11 cellular contexts compared by ENCODE assay signal in genomic region chr10:84193846-84194423, GRCh38. TPM values are rescaled to one million over a fixed set of nuclear protein-coding genes. Genes with fewer than 3 reads are reported as not detected.
DNase-seq lines count a peak whose midpoint lies in the region; ATAC-seq and TF ChIP-seq lines count a peak whose summit lies in the region.
"Had no signal": no experiment of that assay in that cellular context is flagged by ENCODE, and none has a peak within 500 bp of the region (broad histone marks: within the 10 kb centered on the region; RNA-seq: fewer than 3 reads in every experiment).

No MANE protein-coding gene starts in this region.

- intact Hi-C loops in heart right ventricle (cut with DNase I), result no loop called here
- intact Hi-C loops in Right ventricle myocardium inferior (cut with DNase I), result no loop called here

- WGBS in heart right ventricle, 2 donors, result 31 to 34% methylated on average over 5 of the region's 5 CpGs

- peaks cover 4 to 28% (median 12%) of the 10 kb centered on the region in 9 donors for H3K4me1 ChIP-seq in heart right ventricle
- no peaks in the 10 kb centered on the region for H3K4me1 ChIP-seq in adipocyte (ENCODE audit: control insufficient read depth, insufficient read depth, low read length)

- H3K4me3 ChIP-seq in heart right ventricle (peak overlapping the region; percentile 32 to 61 (median 50)), adipocyte (ENCODE audit: low read length) (peak overlapping the region; percentile 68)
- H3K4me3 ChIP-seq: SK-N-MC had no signal

- H3K9me3 Mint-ChIP-seq in memory B cell, result no peaks in the 10 kb centered on the region

- H3K9me3 ChIP-seq in heart right ventricle, result no peaks in the 10 kb centered on the region
- no peaks in the 10 kb centered on the region for H3K9me3 ChIP-seq in adipocyte (ENCODE audit: control insufficient read depth, low read length)

- peaks cover 10 to 58% (median 45%) of the 10 kb centered on the region in 7 donors for H3K27me3 ChIP-seq in heart right ventricle
- H3K27me3 ChIP-seq in adipocyte (replicated peaks; ENCODE audit: control insufficient read depth, insufficient read depth, low read length), result peaks cover 75% of the 10 kb centered on the region

- DNase-seq in heart right ventricle, result no peak
- no peak for DNase-seq in Right ventricle myocardium inferior (ENCODE audit: missing footprints)
- DNase-seq in adipocyte (ENCODE audit: low read depth), result no peak
- DNase-seq in memory B cell (ENCODE audit: low spot score in 2 of 2), result no peak
- no peak for DNase-seq in NCI-H82 (lab: John Stamatoyannopoulos, UW)
- no peak for DNase-seq in A172 (ENCODE audit: low spot score)
- DNase-seq in stimulated activated CD4-positive, alpha-beta T cell treated with anti-CD3 and anti-CD28 coated beads, Interleukin-12 subunit alpha, Interleukin-12 subunit beta, amount 100 ng/mL, for 4 hours, result no peak
- DNase-seq in stimulated activated CD4-positive, alpha-beta T cell treated with anti-CD3 and anti-CD28 coated beads, Interleukin-2, amount 100 ng/mL, for 48 hours, result no peak
- DNase-seq: DND-41 had no signal

- H3K36me3 Mint-ChIP-seq in memory B cell, result no peaks in the 10 kb centered on the region

- H3K27ac Mint-ChIP-seq in memory B cell, result no peak overlapping the region

- H3K4me3 Mint-ChIP-seq in memory B cell, result peak overlapping the region; percentile 43

- H3K27me3 Mint-ChIP-seq in memory B cell, result peaks cover 17% of the 10 kb centered on the region

- H3K4me1 Mint-ChIP-seq in memory B cell, result peaks cover 3% of the 10 kb centered on the region

- no peak overlapping the region for H3K9ac ChIP-seq in adipocyte (ENCODE audit: low read length)

- TF ChIP-seq CTCF in heart right ventricle (IDR thresholded peaks at IDR 0.05), result no peak

- ATAC-seq in heart right ventricle (no peak), Right ventricle myocardium inferior (no peak), memory B cell (ENCODE audit: low read depth) (no peak)

- H3K27ac ChIP-seq in heart right ventricle, result no peak overlapping the region
- H3K27ac ChIP-seq: SK-N-MC had no signal

- no peaks in the 10 kb centered on the region for H3K36me3 ChIP-seq in heart right ventricle
- no peaks in the 10 kb centered on the region for H3K36me3 ChIP-seq in adipocyte (ENCODE audit: control insufficient read depth, insufficient read depth, low read length, severe bottlenecking)

RNA-seq across cellular contexts. Expression of gene CDHR1, which starts 0.4 kb away (rescaled TPM):
- total RNA-seq in heart right ventricle (1 to 10 TPM in 3 of 10 donors, under 1 TPM in 7; 0.12 to 1.3 (median 0.49) TPM), Right ventricle myocardium inferior (0.65 TPM)
- under 1 TPM; 0.12 to 0.29 TPM for polyA plus RNA-seq in heart right ventricle
- total RNA-seq in A172 (2014; rRNA removed; shearing (Covaris generic)), result not detected in 2 replicates

RNA-seq across cellular contexts. Expression of gene GPR15LG, which starts 20.3 kb away (rescaled TPM):
- total RNA-seq in heart right ventricle (not detected), Right ventricle myocardium inferior (not detected)
- polyA plus RNA-seq in heart right ventricle, result not detected
- total RNA-seq in A172 (2014; rRNA removed; shearing (Covaris generic)), result not detected in 2 replicates

RNA-seq across cellular contexts. Expression of gene LRIT2, which starts 31.4 kb away (rescaled TPM):
- total RNA-seq in heart right ventricle (not detected), Right ventricle myocardium inferior (not detected)
- polyA plus RNA-seq in heart right ventricle, result not detected
- not detected in 2 replicates for total RNA-seq in A172 (2014; rRNA removed; shearing (Covaris generic))
- total RNA-seq: renal cortical epithelial cell had no signal

RNA-seq across cellular contexts. Expression of gene LRIT1, which starts 47.4 kb away (rescaled TPM):
- under 1 TPM in 2 of 10 donors, not detected in 8; 0.10 to 0.17 TPM for total RNA-seq in heart right ventricle
- polyA plus RNA-seq in heart right ventricle, result not detected
- not detected for total RNA-seq in Right ventricle myocardium inferior
- not detected in 2 replicates for total RNA-seq in A172 (2014; rRNA removed; shearing (Covaris generic))
- total RNA-seq: renal cortical epithelial cell had no signal

RNA-seq across cellular contexts. Expression of gene RGR, which starts 50.9 kb away (rescaled TPM):
- total RNA-seq in heart right ventricle, result 1 to 10 TPM in 1 of 10 donors, under 1 TPM in 4, not detected in 5; 0.13 to 3.1 (median 0.53) TPM
- 1 to 10 TPM in 1 of 2 donors, under 1 TPM in 1; 0.16 to 4.0 TPM for polyA plus RNA-seq in heart right ventricle
- 1.9 TPM for total RNA-seq in Right ventricle myocardium inferior
- total RNA-seq in A172 (2014; rRNA removed; shearing (Covaris generic)), result not detected in 2 replicates
- total RNA-seq: renal cortical epithelial cell had no signal
